ENCODE assay signal across 22 cellular contexts in the genomic region with DNA sequence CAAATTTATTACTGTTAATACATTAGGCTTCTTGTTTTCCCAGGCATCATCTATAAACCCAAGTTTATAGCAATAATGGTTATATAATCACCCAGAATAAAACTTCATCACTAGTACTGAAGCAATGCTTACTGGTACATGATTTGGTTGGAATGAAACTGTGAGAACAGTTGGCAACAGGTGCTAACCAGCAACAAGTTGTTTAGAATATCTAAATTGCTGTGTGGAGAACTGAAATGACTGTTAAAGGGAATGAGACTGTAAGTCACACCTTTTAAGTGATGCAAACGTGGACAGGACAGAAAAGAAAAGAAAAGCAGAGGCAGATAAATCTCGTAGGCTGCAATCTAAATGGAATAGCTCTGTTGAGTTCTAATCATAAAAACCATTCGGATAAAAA. TPM values are rescaled to one million over a fixed set of nuclear protein-coding genes. Genes with fewer than 3 reads are reported as not detected.
DNase-seq lines count a peak whose midpoint lies in the region; ATAC-seq, FAIRE-seq and TF ChIP-seq lines count a peak whose summit lies in the region.
"Had no signal": no experiment of that assay in that cellular context is flagged by ENCODE, and none has a peak within 500 bp of the region (broad histone marks: within the 10 kb centered on the region; RNA-seq: fewer than 3 reads in every experiment).

No MANE protein-coding gene starts in this region.

- no peak for TF ChIP-seq RAD21 in A549 (conservative IDR thresholded peaks at IDR 0.05 in 1 of 2, IDR thresholded peaks at IDR 0.05 in 1 of 2)

- H3K4me1 ChIP-seq in A549, result peaks cover 23% of the 10 kb centered on the region; the same call in 2 of the 3 replicates
- H3K4me1 ChIP-seq: BE2C had no signal

- POLR2A ChIA-PET in A549 (lab: Yijun Ruan, JAX), result no interaction called here
- POLR2A ChIA-PET in CD4-positive, alpha-beta T cell (lab: Charles Lee), result no interaction called here

- ATAC-seq in A549 (no peak), T-helper 17 cell (no peak), GM18520 (IDR thresholded peaks at IDR 0.05; ENCODE audit: unreplicated experiment) (no peak)
- ATAC-seq in CD4-positive, alpha-beta T cell (ENCODE audit: poor library complexity), result no peak
- ATAC-seq: gastroesophageal sphincter, psoas muscle had no signal

- peak; percentile 28 for FAIRE-seq in A549 (lab: Jason Lieb, UNC)
- FAIRE-seq: endometrium, H1 had no signal

- no peak for TF ChIP-seq POLR2A in A549 (IDR thresholded peaks at IDR 0.05; ENCODE audit: low read length)

- H3K4me3 Mint-ChIP-seq in CD4-positive, alpha-beta T cell, result peak overlapping the region; percentile 95
- H3K4me3 Mint-ChIP-seq in T-helper 17 cell, result peak overlapping the region; percentile 5

- no peaks in the 10 kb centered on the region for H3K9me3 Mint-ChIP-seq in CD4-positive, alpha-beta T cell
- H3K9me3 Mint-ChIP-seq: activated CD4-positive, alpha-beta T cell treated with anti-CD3 and anti-CD28 coated beads, Interleukin-2, amount 10 ng/mL, durations not matched to agents 7 days and 5 days had no signal

- no peaks in the 10 kb centered on the region for H3K27me3 Mint-ChIP-seq in CD4-positive, alpha-beta T cell
- no peaks in the 10 kb centered on the region for H3K27me3 Mint-ChIP-seq in T-helper 17 cell
- H3K27me3 Mint-ChIP-seq: activated CD4-positive, alpha-beta T cell treated with anti-CD3 and anti-CD28 coated beads, Interleukin-2, amount 10 ng/mL, durations not matched to agents 7 days and 5 days had no signal

- DNase-seq in A549 (ENCODE audit: low read depth in 1 of 2, low spot score in 1 of 2), result no peak
- DNase-seq in CD4-positive, alpha-beta T cell, result no peak
- no peak for DNase-seq in T-helper 17 cell
- DNase-seq in fibroblast of pulmonary artery (ENCODE audit: low read depth), result no peak
- no peak for DNase-seq in germinal center (ENCODE audit: low spot score)
- no peak for DNase-seq in NCI-H2029 treated with DMSO at 0.1 percent for 48 hours (lab: John Stamatoyannopoulos, UW)
- no peak for DNase-seq in AG20443 (ENCODE audit: low spot score)
- DNase-seq: activated CD4-positive, alpha-beta T cell treated with anti-CD3 and anti-CD28 coated beads, Interleukin-2, amount 10 ng/mL, durations not matched to agents 7 days and 5 days; amniotic stem cell; BE2C; DMS 273 treated with DMSO at 0.1 percent for 48 hours; left ventricle myocardium inferior; NCI-H2081 treated with DMSO at 0.1 percent for 48 hours; NCI-H526 treated with DMSO at 0.1 percent for 48 hours; OCI-M1; psoas muscle; tibial artery had no signal

- intact Hi-C loops in CD4-positive, alpha-beta T cell (cut with DNase I, micrococcal nuclease), result loop anchor here in 1 of 2 experiments (5.0 kb wide), 1 partner anchor 761 kb away; no protein-coding TSS in a partner anchor

- peaks cover 73% of the 10 kb centered on the region for H3K36me3 Mint-ChIP-seq in CD4-positive, alpha-beta T cell (ENCODE audit: low read depth)
- H3K36me3 Mint-ChIP-seq in T-helper 17 cell (ENCODE audit: low read depth), result peaks cover 5% of the 10 kb centered on the region

- no peaks in the 10 kb centered on the region for H3K9me3 ChIP-seq in A549
- H3K9me3 ChIP-seq in CD4-positive, alpha-beta T cell (ENCODE audit: control insufficient read depth, low read length), result no peaks in the 10 kb centered on the region
- H3K9me3 ChIP-seq in T-helper 17 cell (ENCODE audit: control insufficient read depth, low read length, poor library complexity, severe bottlenecking), result no peaks in the 10 kb centered on the region
- H3K9me3 ChIP-seq: BE2C, gastroesophageal sphincter, left ventricle myocardium inferior, psoas muscle, SJSA1, tibial artery had no signal

- no peak for TF ChIP-seq EP300 in A549 (IDR thresholded peaks at IDR 0.05)

- TF ChIP-seq CTCF in A549 (IDR thresholded peaks at IDR 0.05) (no peak), fibroblast of pulmonary artery (IDR thresholded peaks at IDR 0.05; ENCODE audit: low read length, missing control alignments) (no peak)
- no peak for TF ChIP-seq CTCF in CD4-positive, alpha-beta T cell (IDR thresholded peaks at IDR 0.05)

- H3K27me3 ChIP-seq in CD4-positive, alpha-beta T cell (ENCODE audit: control insufficient read depth, insufficient read depth, low read length), result no peaks in the 10 kb centered on the region
- H3K27me3 ChIP-seq: BE2C, gastroesophageal sphincter, SJSA1, tibial artery had no signal

- peak overlapping the region; percentile 95 for H3K27ac Mint-ChIP-seq in CD4-positive, alpha-beta T cell
- H3K27ac Mint-ChIP-seq in T-helper 17 cell, result peak overlapping the region; percentile 98
- H3K27ac Mint-ChIP-seq: activated CD4-positive, alpha-beta T cell treated with anti-CD3 and anti-CD28 coated beads, Interleukin-2, amount 10 ng/mL, durations not matched to agents 7 days and 5 days had no signal

- peak overlapping the region; percentile 97; the same call in 1 of the 3 replicates for H3K4me2 ChIP-seq in A549

- H3K4me3 ChIP-seq in A549, result no peak overlapping the region
- peak overlapping the region; percentile 88 for H3K4me3 ChIP-seq in fibroblast of pulmonary artery (replicated peaks; ENCODE audit: low read depth, low read length)
- H3K4me3 ChIP-seq: gastroesophageal sphincter, SJSA1, tibial artery had no signal

- no peak overlapping the region for H3K27ac ChIP-seq in A549
- H3K27ac ChIP-seq in CD4-positive, alpha-beta T cell (ENCODE audit: low read depth, low read length), result no peak overlapping the region
- H3K27ac ChIP-seq: gastroesophageal sphincter, left ventricle myocardium inferior, psoas muscle, SJSA1, tibial artery had no signal

- 77% methylated on average over 3 of the region's 3 CpGs for WGBS in A549 (ENCODE audit: missing lambda C conversion rate)

- H3K4me1 Mint-ChIP-seq in CD4-positive, alpha-beta T cell (ENCODE audit: low read depth), result peaks cover 59% of the 10 kb centered on the region
- H3K4me1 Mint-ChIP-seq in T-helper 17 cell, result peaks cover 27% of the 10 kb centered on the region

- CTCF ChIA-PET in A549 (lab: Yijun Ruan, JAX), result no interaction called here
- CTCF ChIA-PET in CD4-positive, alpha-beta T cell (lab: Charles Lee), result interaction anchor here (0.9 kb wide), 1 partner anchor 23 kb away, joined by 3 read pairs; no protein-coding TSS in a partner anchor

TF ChIP-seq in A549, 52 proteins besides CTCF, POLR2A, EP300 and RAD21:
- TF ChIP-seq RARB (CRISPR knock-in tag; IDR thresholded peaks at IDR 0.05), result no peak
- TF ChIP-seq TP53 (CRISPR knock-in tag; IDR thresholded peaks at IDR 0.05), result no peak
- no peak for TF ChIP-seq HOXA7 (CRISPR knock-in tag; IDR thresholded peaks at IDR 0.05)
- TF ChIP-seq CBX8 (IDR thresholded peaks at IDR 0.05), result no peak
- no peak for TF ChIP-seq HEYL (CRISPR knock-in tag; IDR thresholded peaks at IDR 0.05)
- TF ChIP-seq MYC (IDR thresholded peaks at IDR 0.05; ENCODE audit: borderline replicate concordance, low read length), result no peak
- TF ChIP-seq JUN (IDR thresholded peaks at IDR 0.05), result no peak
- TF ChIP-seq FOXS1 (CRISPR knock-in tag; IDR thresholded peaks at IDR 0.05), result no peak
- no peak for TF ChIP-seq HOXB13 (CRISPR knock-in tag; IDR thresholded peaks at IDR 0.05; ENCODE audit: low read depth)
- TF ChIP-seq FOSB (CRISPR knock-in tag; IDR thresholded peaks at IDR 0.05), result no peak
- no peak for TF ChIP-seq ZNF302 (CRISPR knock-in tag; IDR thresholded peaks at IDR 0.05)
- TF ChIP-seq ZSCAN20 (CRISPR knock-in tag; IDR thresholded peaks at IDR 0.05), result no peak
- TF ChIP-seq ZFP36 (IDR thresholded peaks at IDR 0.05; ENCODE audit: borderline replicate concordance, partially characterized antibody), result no peak
- TF ChIP-seq FOSL2 (IDR thresholded peaks at IDR 0.05), result no peak
- TF ChIP-seq FOSL2 (CRISPR knock-in tag; IDR thresholded peaks at IDR 0.05), result no peak

RNA-seq across cellular contexts. Expression of a gene that starts 2.5 kb away (rescaled TPM):
- polyA plus RNA-seq in A549 (2011; rRNA removed) (73.8 and 80.2 TPM in 2 replicates), A549 (2017; fragmentation: RNase III; extraction: RNeasy Plus Mini Kit Qiagen cat#74134 plus additional on column Dnase treatment) (54.9 to 59.2 TPM (median 57.8 TPM) in 3 replicates)
- 22.6 and 29.1 TPM in 2 replicates for polyA plus RNA-seq in A549 (2012; cell fraction: cytosol; rRNA removed)
- 16.2 and 24.7 TPM in 2 replicates for polyA plus RNA-seq in A549 (2012; cell fraction: nucleus; rRNA removed)
- 68.0 and 86.0 TPM in 2 replicates for polyA minus RNA-seq in A549 (2011; rRNA and poly(A)+ RNA removed)
- 10 to 100 TPM; 57.6 to 64.8 TPM for total RNA-seq in CD4-positive, alpha-beta T cell
- 10 to 100 TPM; 40.3 to 46.6 TPM for total RNA-seq in T-helper 17 cell

RNA-seq across cellular contexts. Expression of a gene that starts 2.7 kb away (rescaled TPM):
- polyA plus RNA-seq in A549 (2011; rRNA removed), result 0.32 and 0.48 TPM in 2 replicates
- polyA plus RNA-seq in A549 (2012; cell fraction: cytosol; rRNA removed), result 0.06 and 0.11 TPM in 2 replicates
- 0.05 and 0.15 TPM in 2 replicates for polyA plus RNA-seq in A549 (2012; cell fraction: nucleus; rRNA removed)
- 0.10 to 0.17 TPM (median 0.15 TPM) in 3 replicates for polyA plus RNA-seq in A549 (2017; fragmentation: RNase III; extraction: RNeasy Plus Mini Kit Qiagen cat#74134 plus additional on column Dnase treatment)
- 1.3 and 1.5 TPM in 2 replicates for polyA minus RNA-seq in A549 (2011; rRNA and poly(A)+ RNA removed)
- total RNA-seq in CD4-positive, alpha-beta T cell, result not detected
- total RNA-seq in T-helper 17 cell, result not detected
